ENCODE assay signal across 16 cellular contexts in genomic region chr14:102686176-102686801, GRCh38.
DNase-seq lines count a peak whose midpoint lies in the region; ATAC-seq and TF ChIP-seq lines count a peak whose summit lies in the region.
"Had no signal": no experiment of that assay in that cellular context is flagged by ENCODE, and none has a peak within 500 bp of the region (broad histone marks: within the 10 kb centered on the region; RNA-seq: fewer than 3 reads in every experiment).

No MANE protein-coding gene starts in this region.

- TF ChIP-seq POLR2A in erythroblast (IDR thresholded peaks at IDR 0.05; ENCODE audit: low read length) = no peak

- no CpG with 5 or more reads among the region's 7 CpGs for WGBS in trophoblast cell (ENCODE audit: extremely low coverage, insufficient coverage, insufficient read length)

- H2BK12ac ChIP-seq in trophoblast cell (ENCODE audit: low read length) = no peak overlapping the region

- H3K36me3 ChIP-seq in CD4-positive, CD25-positive, alpha-beta regulatory T cell (ENCODE audit: control insufficient read depth, insufficient read depth, low read length) = peaks cover 6% of the 10 kb centered on the region
- peaks cover 11 to 22% of the 10 kb centered on the region in 2 experiments for H3K36me3 ChIP-seq in trophoblast cell (ENCODE audit: control insufficient read depth in 1 of 2, insufficient read depth in 2 of 2, low read length in 2 of 2)

- H3K4me3 ChIP-seq in CD4-positive, CD25-positive, alpha-beta regulatory T cell (ENCODE audit: low read depth, low read length) = no peak overlapping the region
- H3K4me3 ChIP-seq in trophoblast cell (ENCODE audit: low read depth, low read length) = no peak overlapping the region
- H3K4me3 ChIP-seq: GM23338 had no signal

- peak overlapping the region; percentile 9 for H3K4ac ChIP-seq in trophoblast cell (ENCODE audit: low read depth, low read length)

- no peak overlapping the region for H3K9ac ChIP-seq in trophoblast cell (ENCODE audit: low read length)

- peak overlapping the region; percentile 7 to 69 (median 57) for H3K27ac Mint-ChIP-seq in CD4-positive, CD25-positive, alpha-beta regulatory T cell
- H3K27ac Mint-ChIP-seq in activated naive CD8-positive, alpha-beta T cell treated with anti-CD3 and anti-CD28 coated beads, Interleukin-2, amount 50 U/mL, for 24 hours = no peak overlapping the region
- H3K27ac Mint-ChIP-seq: CD4-positive, alpha-beta T cell; GM23338 had no signal

- H3K23ac ChIP-seq in trophoblast cell (ENCODE audit: low read length) = no peak overlapping the region

- no peak overlapping the region for H2BK120ac ChIP-seq in trophoblast cell (ENCODE audit: insufficient read depth, low read length, poor library complexity)

- DNase-seq in CD4-positive, CD25-positive, alpha-beta regulatory T cell = no peak
- DNase-seq in erythroblast (lab: John Stamatoyannopoulos, UW) (peak; percentile 15 to 22), trophoblast cell (no peak), SHP77 treated with DMSO at 0.1 percent for 48 hours (lab: John Stamatoyannopoulos, UW) (no peak), pons (ENCODE audit: low spot score) (no peak)
- DNase-seq in activated naive CD8-positive, alpha-beta T cell treated with anti-CD3 and anti-CD28 coated beads, Interleukin-2, amount 50 U/mL, for 24 hours = no peak
- DNase-seq: 8988T; BE2C; C1 segment of cervical spinal cord; CD4-positive, alpha-beta T cell; DMS153; DMS79; GDM1 had no signal

- H3K79me2 ChIP-seq in trophoblast cell (ENCODE audit: control insufficient read depth, insufficient read depth, low read length, poor library complexity) = peaks cover 10% of the 10 kb centered on the region

- H3K27ac ChIP-seq in CD4-positive, CD25-positive, alpha-beta regulatory T cell (ENCODE audit: insufficient read depth, low read length, poor library complexity, severe bottlenecking) = no peak overlapping the region
- no peak overlapping the region for H3K27ac ChIP-seq in trophoblast cell (ENCODE audit: low read depth, low read length)

- no peak overlapping the region for H3K18ac ChIP-seq in trophoblast cell (ENCODE audit: low read length)

- H3K79me1 ChIP-seq in trophoblast cell (ENCODE audit: low read length) = no peaks in the 10 kb centered on the region

- no peaks in the 10 kb centered on the region for H3K27me3 Mint-ChIP-seq in CD4-positive, CD25-positive, alpha-beta regulatory T cell
- no peaks in the 10 kb centered on the region for H3K27me3 Mint-ChIP-seq in activated naive CD8-positive, alpha-beta T cell treated with anti-CD3 and anti-CD28 coated beads, Interleukin-2, amount 50 U/mL, for 24 hours
- H3K27me3 Mint-ChIP-seq: CD4-positive, alpha-beta T cell had no signal

- no peaks in the 10 kb centered on the region for H3K27me3 ChIP-seq in CD4-positive, CD25-positive, alpha-beta regulatory T cell (ENCODE audit: control insufficient read depth, insufficient read depth, low read length)
- H3K27me3 ChIP-seq in trophoblast cell (ENCODE audit: insufficient read depth, low read length) = no peaks in the 10 kb centered on the region
- H3K27me3 ChIP-seq: BE2C had no signal

- H2AK5ac ChIP-seq in trophoblast cell (ENCODE audit: low read length) = no peak overlapping the region

- H4K12ac ChIP-seq in trophoblast cell (ENCODE audit: low read depth, low read length) = no peak overlapping the region

- peaks cover 12 to 27% (median 23%) of the 10 kb centered on the region in 4 donors for H3K4me1 Mint-ChIP-seq in CD4-positive, CD25-positive, alpha-beta regulatory T cell
- peaks cover 12% of the 10 kb centered on the region for H3K4me1 Mint-ChIP-seq in activated naive CD8-positive, alpha-beta T cell treated with anti-CD3 and anti-CD28 coated beads, Interleukin-2, amount 50 U/mL, for 24 hours

- no peak overlapping the region for H3K14ac ChIP-seq in trophoblast cell (ENCODE audit: low read length)

- no peak overlapping the region for H2BK5ac ChIP-seq in trophoblast cell (ENCODE audit: low read depth, low read length, poor library complexity)

- H3K4me3 Mint-ChIP-seq in CD4-positive, CD25-positive, alpha-beta regulatory T cell = no peak overlapping the region
- H3K4me3 Mint-ChIP-seq in activated naive CD8-positive, alpha-beta T cell treated with anti-CD3 and anti-CD28 coated beads, Interleukin-2, amount 50 U/mL, for 24 hours = no peak overlapping the region
- H3K4me3 Mint-ChIP-seq: CD4-positive, alpha-beta T cell; GM23338 had no signal

- no peak overlapping the region for H2AFZ ChIP-seq in trophoblast cell (ENCODE audit: insufficient read depth, low read length, poor library complexity)
- H2AFZ ChIP-seq: GM23338 had no signal

- no peak overlapping the region for H4K91ac ChIP-seq in trophoblast cell (ENCODE audit: low read depth, low read length)

- no peak for ATAC-seq in CD4-positive, CD25-positive, alpha-beta regulatory T cell (ENCODE audit: low read depth in 2 of 2)
- ATAC-seq in HG03460 (IDR thresholded peaks at IDR 0.05; ENCODE audit: unreplicated experiment) = no peak
- ATAC-seq in activated naive CD8-positive, alpha-beta T cell treated with anti-CD3 and anti-CD28 coated beads, Interleukin-2, amount 50 U/mL, for 24 hours = no peak
- ATAC-seq: GM23338, HCT116 had no signal

- no peaks in the 10 kb centered on the region for H3K4me1 ChIP-seq in CD4-positive, CD25-positive, alpha-beta regulatory T cell (ENCODE audit: control insufficient read depth, insufficient read depth, low read length, poor library complexity, severe bottlenecking)
- no peaks in the 10 kb centered on the region for H3K4me1 ChIP-seq in trophoblast cell (ENCODE audit: control insufficient read depth in 1 of 2, insufficient read depth in 2 of 2, low read length in 2 of 2)
- H3K4me1 ChIP-seq: BE2C had no signal

- no peaks in the 10 kb centered on the region for H3K9me3 ChIP-seq in CD4-positive, CD25-positive, alpha-beta regulatory T cell (ENCODE audit: control insufficient read depth in 2 of 2, low read length in 2 of 2)
- H3K9me3 ChIP-seq in trophoblast cell (ENCODE audit: insufficient read depth, low read depth, low read length) = no peaks in the 10 kb centered on the region
- H3K9me3 ChIP-seq: BE2C had no signal

- peaks cover 17% of the 10 kb centered on the region for H3K36me3 Mint-ChIP-seq in CD4-positive, CD25-positive, alpha-beta regulatory T cell
- peaks cover 9% of the 10 kb centered on the region for H3K36me3 Mint-ChIP-seq in activated naive CD8-positive, alpha-beta T cell treated with anti-CD3 and anti-CD28 coated beads, Interleukin-2, amount 50 U/mL, for 24 hours (ENCODE audit: low read depth)

- no peak overlapping the region for H3K4me2 ChIP-seq in trophoblast cell (ENCODE audit: low read length)
- H3K4me2 ChIP-seq: GM23338 had no signal

- no peak overlapping the region for H4K8ac ChIP-seq in trophoblast cell (ENCODE audit: low read depth, low read length)

- H3K9me3 Mint-ChIP-seq in CD4-positive, CD25-positive, alpha-beta regulatory T cell = no peaks in the 10 kb centered on the region
- H3K9me3 Mint-ChIP-seq in activated naive CD8-positive, alpha-beta T cell treated with anti-CD3 and anti-CD28 coated beads, Interleukin-2, amount 50 U/mL, for 24 hours = no peaks in the 10 kb centered on the region
- H3K9me3 Mint-ChIP-seq: CD4-positive, alpha-beta T cell; GM23338 had no signal

Comparison
In these comparisons a context has a peak if more than half of its experiments do, and no peak if none do; other contexts are left out.
1. DNase-seq: peak in erythroblast (2 of 2); none in CD4-positive, CD25-positive, alpha-beta regulatory T cell (0 of 3), trophoblast cell (0 of 2), SHP77 treated with DMSO at 0.1 percent for 48 hours (single experiment), pons (single experiment) and activated naive CD8-positive, alpha-beta T cell treated with anti-CD3 and anti-CD28 coated beads, Interleukin-2, amount 50 U/mL, for 24 hours (single experiment).